In genomic region chr1:223771814-223772770, GRCh38 we compare ENCODE assay signal across 1 cellular context.
TF ChIP-seq lines count a peak whose summit lies in the region.

No MANE protein-coding gene starts in this region.

TF ChIP-seq in HEK293, 187 proteins besides CTCF, POLR2A, EP300 and RAD21 (continued from another document):
- TF ChIP-seq ZNF155 (tag by site-specific recombination; IDR thresholded peaks at IDR 0.05) (no peak), ZNF341 (tag by site-specific recombination; IDR thresholded peaks at IDR 0.05; ENCODE audit: low read depth) (no peak; the same call in 1 of the 2 replicates), ZBTB21 (tag by site-specific recombination; IDR thresholded peaks at IDR 0.05) (peak; percentile 19; the same call in 1 of the 2 replicates), ZNF610 (tag by site-specific recombination; IDR thresholded peaks at IDR 0.05; ENCODE audit: borderline replicate concordance) (no peak), KLF10 (tag by site-specific recombination; IDR thresholded peaks at IDR 0.05) (peak; percentile 42; the same call in 1 of the 2 replicates), ZNF692 (tag by site-specific recombination; IDR thresholded peaks at IDR 0.05) (peak; percentile 98), ZNF518A (tag by site-specific recombination; conservative IDR thresholded peaks at IDR 0.05; ENCODE audit: low read depth) (0 out of 2 replicates have a peak, but pooled peaks have one; percentile 25), ZNF449 (tag by site-specific recombination; IDR thresholded peaks at IDR 0.05) (peak; percentile 55; the same call in 1 of the 2 replicates), ZNF791 (tag by site-specific recombination; IDR thresholded peaks at IDR 0.05) (no peak)
